In genomic region chr7:151427705-151428392, GRCh38 we compare ENCODE assay signal across 13 cellular contexts. TPM values are rescaled to one million over a fixed set of nuclear protein-coding genes. Genes with fewer than 3 reads are reported as not detected.
DNase-seq lines count a peak whose midpoint lies in the region; ATAC-seq and TF ChIP-seq lines count a peak whose summit lies in the region.
"Had no signal": no experiment of that assay in that cellular context is flagged by ENCODE, and none has a peak within 500 bp of the region (broad histone marks: within the 10 kb centered on the region; RNA-seq: fewer than 3 reads in every experiment).

No MANE protein-coding gene starts in this region.

- no peaks in the 10 kb centered on the region for H3K36me3 ChIP-seq in KOPT-K1 (ENCODE audit: insufficient read depth, low read length)
- no peaks in the 10 kb centered on the region for H3K36me3 ChIP-seq in effector memory CD4-positive, alpha-beta T cell (ENCODE audit: control insufficient read depth, insufficient read depth, low read length)
- no peaks in the 10 kb centered on the region for H3K36me3 ChIP-seq in sigmoid colon

- WGBS in sigmoid colon, 2 donors = 73 to 77% methylated on average over 10 of the region's 10 CpGs

- no peak for ATAC-seq in HG03097 (IDR thresholded peaks at IDR 0.05; ENCODE audit: low FRiP score, unreplicated experiment)
- ATAC-seq: activated naive CD4-positive, alpha-beta T cell treated with anti-CD3 and anti-CD28 coated beads, Interleukin-2, amount 50 U/mL, for 72 hours had no signal

- no peak for TF ChIP-seq CTCF in sigmoid colon (IDR thresholded peaks at IDR 0.05)

- no peak for TF ChIP-seq EP300 in sigmoid colon (IDR thresholded peaks at IDR 0.05)

- intact Hi-C loops in sigmoid colon (cut with DNase I) = no loop called here

- DNase-seq in NCI-H2171 treated with DMSO at 0.1 percent for 48 hours (lab: John Stamatoyannopoulos, UW) (peak; percentile 66), NCI-H2171 (lab: John Stamatoyannopoulos, UW) (no peak), sigmoid colon (peak; percentile 66), NOMO-1 (lab: John Stamatoyannopoulos, UW; ENCODE audit: unreplicated experiment in 2 of 2) (no peak), cortex of kidney (lab: John Stamatoyannopoulos, UW) (no peak)
- DNase-seq in effector memory CD4-positive, alpha-beta T cell = no peak
- DNase-seq: activated B cell treated with CpG ODN at 0.5 μM for 24 hours; effector CD8-positive, alpha-beta T cell had no signal

- H3K9me3 ChIP-seq in KOPT-K1 (ENCODE audit: insufficient read depth, low read length, poor library complexity, severe bottlenecking) (peaks cover under 1% of the 10 kb centered on the region), sigmoid colon (no peaks in the 10 kb centered on the region)
- H3K9me3 ChIP-seq in effector memory CD4-positive, alpha-beta T cell (ENCODE audit: control insufficient read depth, low read length) = no peaks in the 10 kb centered on the region

- no peak overlapping the region for H3K4me3 ChIP-seq in effector memory CD4-positive, alpha-beta T cell (ENCODE audit: insufficient read depth, low read depth, low read length, poor library complexity, severe bottlenecking)
- no peak overlapping the region for H3K4me3 ChIP-seq in sigmoid colon
- H3K4me3 ChIP-seq: GM23338 had no signal

- TF ChIP-seq POLR2A in sigmoid colon (IDR thresholded peaks at IDR 0.05) = no peak

- no peaks in the 10 kb centered on the region for H3K27me3 ChIP-seq in effector memory CD4-positive, alpha-beta T cell (replicated peaks; ENCODE audit: control insufficient read depth, insufficient read depth, low read length, poor library complexity, severe bottlenecking)
- no peaks in the 10 kb centered on the region for H3K27me3 ChIP-seq in sigmoid colon

- peaks cover 62% of the 10 kb centered on the region for H3K4me1 ChIP-seq in effector memory CD4-positive, alpha-beta T cell (ENCODE audit: control insufficient read depth, insufficient read depth, low read length, poor library complexity, severe bottlenecking)
- H3K4me1 ChIP-seq in sigmoid colon = peaks cover 0 to 38% (median 30%) of the 10 kb centered on the region in 4 donors

- H3K27ac ChIP-seq in KOPT-K1 (ENCODE audit: low read depth, low read length, poor library complexity, severe bottlenecking) (peak overlapping the region; percentile 66), sigmoid colon (peak overlapping the region; percentile 8 to 69 (median 60))
- H3K27ac ChIP-seq in effector memory CD4-positive, alpha-beta T cell (ENCODE audit: insufficient read depth, low read length, poor library complexity, severe bottlenecking) = peak overlapping the region; percentile 48

RNA-seq across cellular contexts. Expression of gene CRYGN, which starts 12.1 kb away (rescaled TPM):
- total RNA-seq in sigmoid colon = 1 to 10 TPM in 2 of 4 donors, not detected in 2; 1.4 to 1.8 TPM
- under 1 TPM in 2 of 3 donors, not detected in 1; 0.17 to 0.60 TPM for polyA plus RNA-seq in sigmoid colon
- total RNA-seq: activated B cell treated with CpG ODN at 0.5 μM for 24 hours, M059J had no signal

RNA-seq across cellular contexts. Expression of gene WDR86, which starts 18.0 kb away (rescaled TPM):
- total RNA-seq in sigmoid colon = 10 to 100 TPM; 14.4 to 23.8 (median 16.9) TPM
- polyA plus RNA-seq in sigmoid colon = 1 to 10 TPM in 2 of 3 donors, under 1 TPM in 1; 0.46 to 4.2 (median 2.1) TPM
- total RNA-seq: activated naive CD4-positive, alpha-beta T cell treated with anti-CD3 and anti-CD28 coated beads, Interleukin-2, amount 50 U/mL, for 72 hours had no signal

Comparison
In these comparisons a context has a peak if more than half of its experiments do, and no peak if none do; other contexts are left out.
1. DNase-seq: peak in NCI-H2171 treated with DMSO at 0.1 percent for 48 hours (single experiment) and sigmoid colon (single experiment); none in NCI-H2171 (single experiment), effector memory CD4-positive, alpha-beta T cell (0 of 3), NOMO-1 (0 of 2) and cortex of kidney (single experiment).
2. Peak in every context shown above with its lines, with median percentiles within 50 percentile points of each other: H3K27ac ChIP-seq.